In genomic region chr1:25893072-25893604, GRCh38 we compare ENCODE assay signal across 15 cellular contexts. TPM values are rescaled to one million over a fixed set of nuclear protein-coding genes. Genes with fewer than 3 reads are reported as not detected.
DNase-seq lines count a peak whose midpoint lies in the region; ATAC-seq and TF ChIP-seq lines count a peak whose summit lies in the region.
"Had no signal": no experiment of that assay in that cellular context is flagged by ENCODE, and none has a peak within 500 bp of the region (broad histone marks: within the 10 kb centered on the region; RNA-seq: fewer than 3 reads in every experiment).

No MANE protein-coding gene starts in this region.

- peaks cover 12% of the 10 kb centered on the region for H3K27me3 Mint-ChIP-seq in GM23338 (ENCODE audit: insufficient read depth, low read depth, poor library complexity)

- H3K27ac ChIP-seq in GM23338 (ENCODE audit: low read depth) (peak overlapping the region; percentile 70), VCaP (peak overlapping the region; percentile 71), hepatocyte (peak overlapping the region; percentile 97), stomach (peak overlapping the region in 4 of 5 donors; percentile 81 to 85 (median 82))
- H3K27ac ChIP-seq: C4-2B had no signal

- no peaks in the 10 kb centered on the region for H3K79me2 ChIP-seq in GM23338 (replicated peaks; ENCODE audit: insufficient read depth)
- H3K79me2 ChIP-seq in hepatocyte: no peaks in the 10 kb centered on the region

- intact Hi-C loops in stomach (cut with DNase I; ENCODE audit: low total_unique reads): no loop called here

- ATAC-seq in GM23338: no peak
- ATAC-seq in HG03045 (IDR thresholded peaks at IDR 0.05; ENCODE audit: unreplicated experiment): no peak
- ATAC-seq in GM18498 (IDR thresholded peaks at IDR 0.05; ENCODE audit: unreplicated experiment): no peak

- peaks cover 18% of the 10 kb centered on the region for H3F3A ChIP-seq in GM23338 (replicated peaks; ENCODE audit: low read depth)

- H3K4me1 Mint-ChIP-seq in GM23338: peaks cover 32% of the 10 kb centered on the region

- H3K4me3 ChIP-seq in GM23338: no peak overlapping the region
- H3K4me3 ChIP-seq in hepatocyte: no peak overlapping the region
- no peak overlapping the region for H3K4me3 ChIP-seq in stomach
- H3K4me3 ChIP-seq: thyroid gland had no signal

- no peak for TF ChIP-seq CTCF in GM23338 (conservative IDR thresholded peaks at IDR 0.05; ENCODE audit: low read depth in 2 of 2)
- no peak for TF ChIP-seq CTCF in VCaP (conservative IDR thresholded peaks at IDR 0.05)
- TF ChIP-seq CTCF in hepatocyte (IDR thresholded peaks at IDR 0.05; ENCODE audit: poor library complexity): no peak
- TF ChIP-seq CTCF in stomach (IDR thresholded peaks at IDR 0.05): no peak

- H3K4me2 ChIP-seq in GM23338 (peak overlapping the region; percentile 64; the same call in 1 of the 2 replicates), hepatocyte (peak overlapping the region; percentile 67)

- 60% methylated on average over 6 of the region's 6 CpGs for WGBS in hepatocyte (ENCODE audit: low lambda C conversion rate, missing lambda C conversion rate)
- WGBS in stomach, 5 donors: 36 to 58% (median 41%) methylated on average over 6 of the region's 6 CpGs

- TF ChIP-seq POLR2A in stomach (IDR thresholded peaks at IDR 0.05): no peak

- no peak for TF ChIP-seq EP300 in stomach (IDR thresholded peaks at IDR 0.05)

- H3K27me3 ChIP-seq in GM23338 (ENCODE audit: insufficient read depth) (no peaks in the 10 kb centered on the region), hepatocyte (no peaks in the 10 kb centered on the region), stomach (no peaks in the 10 kb centered on the region)
- H3K27me3 ChIP-seq: thyroid gland had no signal

- no peak for DNase-seq in GM23338 (ENCODE audit: low spot score)
- no peak for DNase-seq in hepatocyte (ENCODE audit: low spot score)
- DNase-seq in stomach: no peak
- DNase-seq in GF-D8 (lab: John Stamatoyannopoulos, UW): no peak
- no peak for DNase-seq in NCI-H1694 (lab: John Stamatoyannopoulos, UW)
- DNase-seq: Karpas-422, NCI-H1930, NCI-H526 had no signal

- no peaks in the 10 kb centered on the region for H3K9me2 ChIP-seq in GM23338 (ENCODE audit: insufficient read depth)
- H3K9me2 ChIP-seq in hepatocyte (replicated peaks; ENCODE audit: insufficient read depth): no peaks in the 10 kb centered on the region

- peaks cover 8% of the 10 kb centered on the region; the same call in 1 of the 3 replicates for H3K36me3 Mint-ChIP-seq in GM23338 (ENCODE audit: low read depth)

- H3K9me3 ChIP-seq in hepatocyte (ENCODE audit: low read depth): no peaks in the 10 kb centered on the region
- no peaks in the 10 kb centered on the region for H3K9me3 ChIP-seq in stomach
- H3K9me3 ChIP-seq: thyroid gland had no signal

- no peak overlapping the region; the same call in 1 of the 2 replicates for H3K27ac Mint-ChIP-seq in GM23338
- H3K27ac Mint-ChIP-seq: activated T-cell treated with anti-CD3 and anti-CD28 coated beads, Interleukin-2, amount 50 U/mL, for 72 hours; T-helper 2 cell treated with Interferon-gamma antibody and Interleukin-4, amounts not matched to agents 5 μg/mL and 100 μg/mL, for 36 hours had no signal

- H3K9me3 Mint-ChIP-seq in GM23338: no peaks in the 10 kb centered on the region
- H3K9me3 Mint-ChIP-seq: activated T-cell treated with anti-CD3 and anti-CD28 coated beads, Interleukin-2, amount 50 U/mL, for 72 hours; T-helper 2 cell treated with Interferon-gamma antibody and Interleukin-4, amounts not matched to agents 5 μg/mL and 100 μg/mL, for 36 hours had no signal

- no peak overlapping the region for H2AFZ ChIP-seq in GM23338
- H2AFZ ChIP-seq in hepatocyte: no peak overlapping the region

- peaks cover 21% of the 10 kb centered on the region for H3K4me1 ChIP-seq in GM23338 (ENCODE audit: insufficient read depth)
- H3K4me1 ChIP-seq in hepatocyte (ENCODE audit: insufficient read depth): peaks cover 45% of the 10 kb centered on the region
- H3K4me1 ChIP-seq in stomach: peaks cover 42 to 64% (median 56%) of the 10 kb centered on the region in 4 donors

- H3K36me3 ChIP-seq in GM23338 (ENCODE audit: insufficient read depth) (no peaks in the 10 kb centered on the region), hepatocyte (replicated peaks; ENCODE audit: insufficient read depth, low read depth) (no peaks in the 10 kb centered on the region), stomach (peaks cover 0 to 7% (median 2%) of the 10 kb centered on the region in 4 donors)
- H3K36me3 ChIP-seq: thyroid gland had no signal

- H3K4me3 Mint-ChIP-seq in GM23338: no peak overlapping the region
- H3K4me3 Mint-ChIP-seq: activated T-cell treated with anti-CD3 and anti-CD28 coated beads, Interleukin-2, amount 50 U/mL, for 72 hours; T-helper 2 cell treated with Interferon-gamma antibody and Interleukin-4, amounts not matched to agents 5 μg/mL and 100 μg/mL, for 36 hours had no signal

- H4K20me1 ChIP-seq in GM23338 (replicated peaks; ENCODE audit: insufficient read depth) (no peaks in the 10 kb centered on the region; the same call in 1 of the 2 replicates), hepatocyte (ENCODE audit: insufficient read depth, poor library complexity, severe bottlenecking) (no peaks in the 10 kb centered on the region)

TF ChIP-seq in GM23338, 12 proteins besides CTCF, POLR2A, EP300 and RAD21:
- TF ChIP-seq POLR2AphosphoS5 (IDR thresholded peaks at IDR 0.05; ENCODE audit: low read depth) (no peak), CREB1 (CRISPR knock-in tag; IDR thresholded peaks at IDR 0.05; ENCODE audit: low read depth) (no peak), JUNB (IDR thresholded peaks at IDR 0.05; ENCODE audit: unreplicated experiment) (no peak)

RNA-seq across cellular contexts. Expression of gene STMN1, which starts 13.1 kb away (rescaled TPM):
- total RNA-seq in GM23338 (2014; rRNA removed; shearing (Covaris generic)): 227 and 271 TPM in 2 replicates
- 1,567 and 1,890 TPM in 2 replicates for polyA plus RNA-seq in GM23338 (2016; fragmentation: Nextera tagmentation; extraction: Ambion mirVana)
- total RNA-seq in hepatocyte: 91.6 and 104 TPM in 2 replicates
- 338 and 395 TPM in 2 replicates for polyA plus RNA-seq in hepatocyte
- 10 to 100 TPM; 25.9 to 74.2 (median 44.6) TPM for total RNA-seq in stomach
- 100 to 1,000 TPM in 2 of 3 donors, 10 to 100 TPM in 1; 79.0 to 109 (median 108) TPM for polyA plus RNA-seq in stomach

RNA-seq across cellular contexts. Expression of gene PAQR7, which starts 17.6 kb away (rescaled TPM):
- 5.2 and 5.5 TPM in 2 replicates for total RNA-seq in GM23338 (2014; rRNA removed; shearing (Covaris generic))
- 4.0 and 4.2 TPM in 2 replicates for polyA plus RNA-seq in GM23338 (2016; fragmentation: Nextera tagmentation; extraction: Ambion mirVana)
- total RNA-seq in hepatocyte: 21.5 and 27.0 TPM in 2 replicates
- polyA plus RNA-seq in hepatocyte: 3.3 and 4.8 TPM in 2 replicates
- 1 to 10 TPM; 1.8 to 9.9 (median 5.3) TPM for total RNA-seq in stomach
- 10 to 100 TPM in 1 of 3 donors, 1 to 10 TPM in 2; 4.3 to 10.5 (median 5.4) TPM for polyA plus RNA-seq in stomach

RNA-seq across cellular contexts. Expression of gene AUNIP, which starts 33.9 kb away (rescaled TPM):
- total RNA-seq in GM23338 (2014; rRNA removed; shearing (Covaris generic)): 20.9 and 24.1 TPM in 2 replicates
- polyA plus RNA-seq in GM23338 (2016; fragmentation: Nextera tagmentation; extraction: Ambion mirVana) (21.2 and 21.9 TPM in 2 replicates), hepatocyte (0.41 and 2.4 TPM in 2 replicates), stomach (1 to 10 TPM in 1 of 3 donors, under 1 TPM in 2; 0.68 to 1.5 (median 1.00) TPM)
- total RNA-seq in hepatocyte (1.3 and 2.4 TPM in 2 replicates), stomach (1 to 10 TPM in 1 of 5 donors, under 1 TPM in 1, not detected in 3; 0.87 to 2.8 TPM)
- total RNA-seq: thyroid gland had no signal
